In genomic region chr16:23288726-23289512, GRCh38 we compare ENCODE assay signal across 1 cellular context.
TF ChIP-seq lines count a peak whose summit lies in the region.

No MANE protein-coding gene starts in this region.

TF ChIP-seq in H1, 55 proteins besides CTCF, POLR2A, EP300 and RAD21:
- TF ChIP-seq FOSL1 (IDR thresholded peaks at IDR 0.05; ENCODE audit: insufficient read depth, low read depth, low read length) = no peak
- no peak for TF ChIP-seq CBX8 (IDR thresholded peaks at IDR 0.05; ENCODE audit: borderline replicate concordance, low read depth, low read length)
- TF ChIP-seq HDAC6 (IDR thresholded peaks at IDR 0.05; ENCODE audit: low read depth, low read length) = no peak
- no peak for TF ChIP-seq SIX5 (IDR thresholded peaks at IDR 0.05; ENCODE audit: low read depth, low read length)
- TF ChIP-seq ATF3 (IDR thresholded peaks at IDR 0.05; ENCODE audit: insufficient read depth, low read depth, low read length) = no peak
- TF ChIP-seq RFX5 (IDR thresholded peaks at IDR 0.05; ENCODE audit: borderline replicate concordance, low read depth, low read length) = no peak
- no peak for TF ChIP-seq KDM5A (IDR thresholded peaks at IDR 0.05; ENCODE audit: low read length)
- no peak for TF ChIP-seq RNF2 (IDR thresholded peaks at IDR 0.05; ENCODE audit: borderline replicate concordance, low read depth, low read length, missing control alignments, poor library complexity, severe bottlenecking)
